In genomic region chr11:5603326-5603725, GRCh38 we compare ENCODE assay signal across 23 cellular contexts. TPM values are rescaled to one million over a fixed set of nuclear protein-coding genes. Genes with fewer than 3 reads are reported as not detected.
"Had no signal": no experiment of that assay in that cellular context is flagged by ENCODE, and none has a peak within 500 bp of the region (broad histone marks: within the 10 kb centered on the region; RNA-seq: fewer than 3 reads in every experiment).

No MANE protein-coding gene starts in this region.

- H3K27me3 ChIP-seq: esophagus muscularis mucosa, neutrophil, transverse colon had no signal

- H3K4me1 Mint-ChIP-seq: immature natural killer cell, memory B cell had no signal

- H3K4me3 ChIP-seq: esophagus muscularis mucosa, transverse colon had no signal

- H3K4me3 Mint-ChIP-seq: activated CD4-positive, alpha-beta T cell treated with anti-CD3 and anti-CD28 coated beads, Interleukin-2, amount 10 ng/mL, durations not matched to agents 24 days and 14 days; activated CD8-positive, alpha-beta T cell treated with anti-CD3 and anti-CD28 coated beads for 36 hours; activated T-cell treated with anti-CD3 and anti-CD28 coated beads, Interleukin-2, amount 50 U/mL, for 24 hours; immature natural killer cell; memory B cell; naive thymus-derived CD4-positive, alpha-beta T cell had no signal

- H3K27ac Mint-ChIP-seq: activated CD4-positive, alpha-beta T cell treated with anti-CD3 and anti-CD28 coated beads, Interleukin-2, amount 10 ng/mL, durations not matched to agents 24 days and 14 days; activated CD8-positive, alpha-beta T cell treated with anti-CD3 and anti-CD28 coated beads for 36 hours; activated T-cell treated with anti-CD3 and anti-CD28 coated beads, Interleukin-2, amount 50 U/mL, for 24 hours; activated T-helper 2 cell treated with anti-CD3 and anti-CD28 coated beads, Interferon-gamma antibody, Interleukin-2, Interleukin-4, amounts not matched to agents 10 μg/mL and 5 μg/mL and 100 μg/mL, durations not matched to agents 14 hours and 24 hours and 36 hours; immature natural killer cell; memory B cell; naive thymus-derived CD4-positive, alpha-beta T cell had no signal

- H3K27ac ChIP-seq: esophagus muscularis mucosa, neutrophil, transverse colon had no signal

- H3K36me3 ChIP-seq: neutrophil, transverse colon had no signal

- H3K9me3 Mint-ChIP-seq: activated CD4-positive, alpha-beta T cell treated with anti-CD3 and anti-CD28 coated beads, Interleukin-2, amount 10 ng/mL, durations not matched to agents 24 days and 14 days; activated CD8-positive, alpha-beta T cell treated with anti-CD3 and anti-CD28 coated beads for 36 hours; activated T-cell treated with anti-CD3 and anti-CD28 coated beads, Interleukin-2, amount 50 U/mL, for 24 hours; activated T-helper 2 cell treated with anti-CD3 and anti-CD28 coated beads, Interferon-gamma antibody, Interleukin-2, Interleukin-4, amounts not matched to agents 10 μg/mL and 5 μg/mL and 100 μg/mL, durations not matched to agents 14 hours and 24 hours and 36 hours; immature natural killer cell; memory B cell; naive thymus-derived CD4-positive, alpha-beta T cell had no signal

- DNase-seq: activated CD4-positive, alpha-beta T cell treated with anti-CD3 and anti-CD28 coated beads, Interleukin-2, amount 10 ng/mL, durations not matched to agents 24 days and 14 days; activated CD8-positive, alpha-beta T cell treated with anti-CD3 and anti-CD28 coated beads for 36 hours; activated naive CD4-positive, alpha-beta T cell treated with anti-CD3 and anti-CD28 coated beads, Interleukin-2, amount 50 U/mL, for 16 hours; activated T-cell treated with anti-CD3 and anti-CD28 coated beads, Interleukin-2, amount 50 U/mL, for 24 hours; aorta; effector CD4-positive, alpha-beta T cell; immature natural killer cell; kidney glomerular epithelial cell; left ventricle myocardium superior; naive thymus-derived CD4-positive, alpha-beta T cell; retina; stimulated activated CD4-positive, alpha-beta T cell treated with anti-CD3 and anti-CD28 coated beads, Interleukin-2, amount 100 ng/mL, for 24 hours; stimulated activated naive CD4-positive, alpha-beta T cell treated with Interleukin-2 at 50 U/mL for 16 hours; T-helper 1 cell; T-helper 9 cell; transverse colon had no signal

- ATAC-seq: activated CD8-positive, alpha-beta T cell treated with anti-CD3 and anti-CD28 coated beads for 36 hours; left ventricle myocardium superior; naive thymus-derived CD4-positive, alpha-beta T cell had no signal

- H3K27me3 Mint-ChIP-seq: activated CD4-positive, alpha-beta T cell treated with anti-CD3 and anti-CD28 coated beads, Interleukin-2, amount 10 ng/mL, durations not matched to agents 24 days and 14 days; activated CD8-positive, alpha-beta T cell treated with anti-CD3 and anti-CD28 coated beads for 36 hours; activated T-cell treated with anti-CD3 and anti-CD28 coated beads, Interleukin-2, amount 50 U/mL, for 24 hours; memory B cell had no signal

- H3K36me3 Mint-ChIP-seq: immature natural killer cell; memory B cell; naive thymus-derived CD4-positive, alpha-beta T cell had no signal

- H3K9me3 ChIP-seq: esophagus muscularis mucosa, neutrophil, transverse colon had no signal

RNA-seq across cellular contexts. Expression of gene OR52B6, which starts 22.6 kb away (rescaled TPM):
- total RNA-seq: activated CD4-positive, alpha-beta T cell treated with anti-CD3 and anti-CD28 coated beads, Interleukin-2, amount 10 ng/mL, durations not matched to agents 24 days and 14 days; activated CD8-positive, alpha-beta T cell treated with anti-CD3 and anti-CD28 coated beads for 36 hours; activated T-helper 2 cell treated with anti-CD3 and anti-CD28 coated beads, Interferon-gamma antibody, Interleukin-2, Interleukin-4, amounts not matched to agents 10 μg/mL and 5 μg/mL and 100 μg/mL, durations not matched to agents 14 hours and 24 hours and 36 hours; aorta; esophagus muscularis mucosa; left ventricle myocardium superior; mucosa of gallbladder; naive thymus-derived CD4-positive, alpha-beta T cell; posterior vena cava; subcutaneous adipose tissue; transverse colon had no signal

RNA-seq across cellular contexts. Expression of gene OR52H1, which starts 55.0 kb away (rescaled TPM):
- total RNA-seq: activated CD4-positive, alpha-beta T cell treated with anti-CD3 and anti-CD28 coated beads, Interleukin-2, amount 10 ng/mL, durations not matched to agents 24 days and 14 days; activated CD8-positive, alpha-beta T cell treated with anti-CD3 and anti-CD28 coated beads for 36 hours; activated T-helper 2 cell treated with anti-CD3 and anti-CD28 coated beads, Interferon-gamma antibody, Interleukin-2, Interleukin-4, amounts not matched to agents 10 μg/mL and 5 μg/mL and 100 μg/mL, durations not matched to agents 14 hours and 24 hours and 36 hours; esophagus muscularis mucosa; left ventricle myocardium superior; mucosa of gallbladder; subcutaneous adipose tissue had no signal
